ENCODE assay signal across 1 cellular context in the genomic region with DNA sequence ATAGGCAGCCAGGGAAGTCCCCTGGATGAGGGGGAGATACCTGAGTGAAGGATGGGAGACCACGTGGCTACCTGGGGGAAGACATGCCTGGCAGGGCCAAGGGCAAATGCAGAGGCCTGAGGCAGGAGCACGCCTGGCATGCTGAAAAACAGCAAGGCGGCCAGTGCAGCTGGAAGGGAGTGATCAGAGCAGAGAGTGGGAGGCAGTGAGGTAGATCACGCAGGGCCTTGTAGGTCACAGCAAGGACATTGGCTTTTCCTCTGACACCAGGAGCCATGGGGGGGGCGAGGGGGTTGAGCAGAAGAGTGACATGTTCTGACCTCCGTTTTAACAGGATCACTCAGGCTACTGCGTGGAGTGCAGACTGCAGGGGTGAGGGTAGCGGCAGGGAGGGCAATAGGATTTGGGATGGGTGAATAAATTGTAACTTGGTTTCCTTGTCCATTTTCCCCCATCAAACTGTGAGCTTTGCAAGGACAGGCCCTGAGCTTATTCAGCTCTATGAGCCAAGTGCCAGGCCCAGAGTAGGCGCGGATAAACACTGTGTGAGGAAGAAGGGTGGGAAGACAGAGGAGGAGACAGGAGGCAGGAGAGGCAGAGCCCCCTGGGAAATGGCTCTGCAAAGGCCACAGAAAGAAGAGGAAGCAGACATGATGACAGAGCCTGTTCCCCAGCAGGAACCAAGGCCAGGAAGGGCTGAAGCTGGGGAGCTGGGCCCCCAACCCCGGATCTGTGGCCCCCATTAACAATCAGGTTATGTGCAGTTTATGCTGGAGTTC.
TF ChIP-seq lines count a peak whose summit lies in the region.

No MANE protein-coding gene starts in this region.

TF ChIP-seq in HEK293, 187 proteins besides CTCF, POLR2A, EP300 and RAD21 (continued from another document):
- TF ChIP-seq PATZ1 (tag by site-specific recombination; IDR thresholded peaks at IDR 0.05): 0 out of 2 replicates have a peak, but pooled peaks have one; percentile 24
- TF ChIP-seq ZBTB17 (tag by site-specific recombination; IDR thresholded peaks at IDR 0.05): peak; percentile 88
- TF ChIP-seq SALL2 (tag by site-specific recombination; IDR thresholded peaks at IDR 0.05; ENCODE audit: borderline replicate concordance): no peak
- TF ChIP-seq EGR2 (tag by site-specific recombination; IDR thresholded peaks at IDR 0.05; ENCODE audit: low read depth): peak; percentile 33; the same call in 1 of the 2 replicates
- TF ChIP-seq MEIS1 (CRISPR knock-in tag; IDR thresholded peaks at IDR 0.05; ENCODE audit: borderline replicate concordance): no peak
- peak; percentile 22; the same call in 1 of the 2 replicates for TF ChIP-seq ZFHX2 (tag by site-specific recombination; conservative IDR thresholded peaks at IDR 0.05)
- TF ChIP-seq ZNF555 (tag by site-specific recombination; conservative IDR thresholded peaks at IDR 0.05): no peak
- TF ChIP-seq ZNF266 (tag by site-specific recombination; IDR thresholded peaks at IDR 0.05; ENCODE audit: low read depth): no peak
